ENCODE assay signal across 10 cellular contexts in the genomic region with DNA sequence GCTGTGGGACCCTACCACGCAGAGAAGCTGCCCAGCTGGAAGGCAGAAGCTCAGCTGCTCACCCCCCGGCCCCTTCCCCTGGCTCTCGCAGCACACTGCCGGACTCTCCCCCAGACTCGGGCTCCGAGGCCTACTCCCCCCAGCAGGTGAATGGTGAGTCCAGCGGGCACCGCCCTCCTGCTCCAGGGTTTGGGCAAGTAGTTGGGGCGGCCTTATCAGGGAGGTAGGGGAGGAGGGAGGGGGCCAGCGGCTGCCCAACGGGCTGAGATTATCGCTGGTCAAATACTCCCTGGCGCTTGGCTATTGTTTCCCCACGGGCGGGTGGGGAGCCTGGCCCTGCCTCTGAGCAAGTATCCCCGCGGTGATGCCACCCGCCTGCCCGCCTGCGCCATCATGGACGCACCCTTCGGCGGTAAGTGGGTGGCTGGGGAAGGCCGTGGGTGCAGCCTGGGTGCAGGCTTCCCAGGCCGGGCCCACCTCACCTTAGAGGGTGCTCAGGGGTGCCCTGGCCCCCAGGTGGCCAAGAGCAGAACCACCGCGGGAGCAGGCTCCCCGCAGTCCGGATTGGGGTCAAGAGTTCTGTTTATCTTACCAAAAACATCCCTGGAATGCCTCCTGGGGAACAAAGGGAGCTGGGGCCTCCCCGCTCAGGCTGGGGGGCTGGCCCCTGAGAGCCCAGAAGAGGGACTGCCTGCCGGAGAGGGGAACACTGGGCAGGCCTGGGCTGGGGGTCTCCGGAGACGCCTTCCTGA. TPM values are rescaled to one million over a fixed set of nuclear protein-coding genes. Genes with fewer than 3 reads are reported as not detected.
DNase-seq lines count a peak whose midpoint lies in the region; ATAC-seq and TF ChIP-seq lines count a peak whose summit lies in the region.
"Had no signal": no experiment of that assay in that cellular context is flagged by ENCODE, and none has a peak within 500 bp of the region (broad histone marks: within the 10 kb centered on the region; RNA-seq: fewer than 3 reads in every experiment).

No MANE protein-coding gene starts in this region.

- TF ChIP-seq CTCF in Calu3 (IDR thresholded peaks at IDR 0.05; ENCODE audit: unreplicated experiment) (peak; percentile 29), WI38 (IDR thresholded peaks at IDR 0.05; ENCODE audit: low read depth, low read length) (peak; percentile 32; the same call in 1 of the 2 replicates), lower lobe of right lung (IDR thresholded peaks at IDR 0.05) (peak; percentile 25)

- H3K27ac Mint-ChIP-seq in Calu3 (ENCODE audit: unreplicated experiment) = no peak overlapping the region
- H3K27ac Mint-ChIP-seq: activated B cell treated with CpG ODN at 0.5 μM for 24 hours; activated T-helper 17 cell treated with anti-CD3 and anti-CD28 coated beads, Interleukin-2, amount 50 U/mL, for 72 hours had no signal

- no peaks in the 10 kb centered on the region for H3K27me3 Mint-ChIP-seq in Calu3 (ENCODE audit: unreplicated experiment)
- H3K27me3 Mint-ChIP-seq: activated B cell treated with CpG ODN at 0.5 μM for 24 hours; activated T-helper 17 cell treated with anti-CD3 and anti-CD28 coated beads, Interleukin-2, amount 50 U/mL, for 72 hours had no signal

- H3K27me3 ChIP-seq in lower lobe of right lung (ENCODE audit: low read depth) = no peaks in the 10 kb centered on the region

- intact Hi-C loops in Calu3 (cut with micrococcal nuclease; ENCODE audit: unreplicated experiment) = no loop called here
- intact Hi-C loops in lower lobe of right lung (cut with DNase I) = no loop called here

- BruUV-seq in Calu3 (replicated peaks; lab: Mats Ljungman, UMichigan) = no TSS peak

- CTCF ChIA-PET in Calu3 (lab: Charles Lee) = no interaction called here

- peaks cover 26% of the 10 kb centered on the region for H3K36me3 Mint-ChIP-seq in Calu3 (ENCODE audit: insufficient read depth, unreplicated experiment)

- H3K4me1 Mint-ChIP-seq in Calu3 (ENCODE audit: low read depth, unreplicated experiment) = no peaks in the 10 kb centered on the region
- H3K4me1 Mint-ChIP-seq: activated B cell treated with CpG ODN at 0.5 μM for 24 hours; activated T-helper 17 cell treated with anti-CD3 and anti-CD28 coated beads, Interleukin-2, amount 50 U/mL, for 72 hours had no signal

- H3K27ac ChIP-seq in lower lobe of right lung = peak overlapping the region; percentile 53
- H3K27ac ChIP-seq: prostate gland had no signal

- no peak overlapping the region for H3K4me3 Mint-ChIP-seq in Calu3 (ENCODE audit: low read depth, unreplicated experiment)
- H3K4me3 Mint-ChIP-seq: activated B cell treated with CpG ODN at 0.5 μM for 24 hours; activated T-helper 17 cell treated with anti-CD3 and anti-CD28 coated beads, Interleukin-2, amount 50 U/mL, for 72 hours had no signal

- H3K4me3 ChIP-seq in WI38 (ENCODE audit: low read depth, low read length) (no peak overlapping the region), lower lobe of right lung (peak overlapping the region; percentile 3)
- H3K4me3 ChIP-seq: prostate gland had no signal

- ATAC-seq in lower lobe of right lung = peak; percentile 68 to 71
- ATAC-seq in GM21360 (IDR thresholded peaks at IDR 0.05; ENCODE audit: unreplicated experiment) = no peak
- ATAC-seq in HG02884 (IDR thresholded peaks at IDR 0.05; ENCODE audit: unreplicated experiment) = no peak
- no peak for ATAC-seq in HG03135 (IDR thresholded peaks at IDR 0.05; ENCODE audit: unreplicated experiment)
- ATAC-seq: activated T-helper 17 cell treated with anti-CD3 and anti-CD28 coated beads, Interleukin-2, amount 50 U/mL, for 72 hours had no signal

- no peaks in the 10 kb centered on the region for H3K9me3 Mint-ChIP-seq in Calu3 (ENCODE audit: low read depth, unreplicated experiment)
- H3K9me3 Mint-ChIP-seq: activated B cell treated with CpG ODN at 0.5 μM for 24 hours; activated T-helper 17 cell treated with anti-CD3 and anti-CD28 coated beads, Interleukin-2, amount 50 U/mL, for 72 hours had no signal

- no peaks in the 10 kb centered on the region for H3K9me3 ChIP-seq in lower lobe of right lung
- H3K9me3 ChIP-seq: prostate gland had no signal

- no peaks in the 10 kb centered on the region for H3K36me3 ChIP-seq in lower lobe of right lung
- H3K36me3 ChIP-seq: prostate gland had no signal

- DNase-seq in Calu3 (peak; percentile 45), lower lobe of right lung (peak; percentile 67)
- DNase-seq: activated B cell treated with CpG ODN at 0.5 μM for 24 hours, NCI-H1417 had no signal

- H3K4me1 ChIP-seq in lower lobe of right lung = no peaks in the 10 kb centered on the region
- H3K4me1 ChIP-seq: prostate gland had no signal

RNA-seq across cellular contexts. Expression of gene MYRF, which starts 16.9 kb away (rescaled TPM):
- 91.4 and 139 TPM in 2 replicates for total RNA-seq in Calu3 (2022)
- 37.9 TPM for total RNA-seq in lower lobe of right lung

RNA-seq across cellular contexts. Expression of gene TMEM258, which starts 23.1 kb away (rescaled TPM):
- 140 and 146 TPM in 2 replicates for total RNA-seq in Calu3 (2022)
- total RNA-seq in lower lobe of right lung = 104 TPM

RNA-seq across cellular contexts. Expression of gene FEN1, which starts 23.4 kb away (rescaled TPM):
- 72.4 TPM in 2 replicates for total RNA-seq in Calu3 (2022)
- 5.4 TPM for total RNA-seq in lower lobe of right lung

RNA-seq across cellular contexts. Expression of gene FADS1, which starts 47.5 kb away (rescaled TPM):
- total RNA-seq in Calu3 (2022) (55.6 and 74.1 TPM in 2 replicates), lower lobe of right lung (63.6 TPM)

RNA-seq across cellular contexts. Expression of gene FADS2, which starts 58.8 kb away (rescaled TPM):
- 8.5 and 19.2 TPM in 2 replicates for total RNA-seq in Calu3 (2022)
- total RNA-seq in lower lobe of right lung = 82.0 TPM

Comparison
In these comparisons a context has a peak if more than half of its experiments do, and no peak if none do; other contexts are left out.
1. ATAC-seq: peak in lower lobe of right lung (2 of 2); none in GM21360 (single experiment), HG02884 (single experiment) and HG03135 (single experiment).
2. RNA of gene FEN1, which starts 23.4 kb away (total RNA-seq): 72.4 TPM in Calu3; 5.4 TPM in lower lobe of right lung (single experiment); every median in the first group is over 10 times any median in the second.
3. Peak in every context shown above with its lines, with median percentiles within 50 percentile points of each other: CTCF ChIP-seq.